ENCODE assay signal across 2 cellular contexts in the genomic region with DNA sequence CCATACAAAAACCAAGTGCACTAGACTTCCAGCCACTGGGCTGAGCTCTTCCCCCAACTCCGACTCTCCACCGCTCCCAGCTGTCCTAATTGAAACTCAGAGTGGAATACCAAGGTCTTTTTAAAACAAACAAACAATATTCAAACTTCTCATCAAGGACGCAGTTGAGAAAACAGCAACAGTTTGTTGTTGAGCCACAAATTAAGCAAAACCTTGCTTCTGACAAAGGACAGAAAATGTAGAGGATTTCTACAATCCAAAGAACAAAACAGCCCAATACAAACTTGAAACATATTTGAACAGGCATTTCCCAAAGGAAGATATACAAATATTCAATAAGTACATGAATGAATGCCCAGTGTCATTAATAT.
A peak's percentile ranks its signal among the peaks of the same experiment; 100 is the strongest.
TF ChIP-seq lines count a peak whose summit lies in the region.

No MANE protein-coding gene starts in this region.

TF ChIP-seq in GM12878, 131 proteins besides CTCF, POLR2A, EP300 and RAD21:
- TF ChIP-seq NFXL1 (IDR thresholded peaks at IDR 0.05; ENCODE audit: borderline replicate concordance), result no peak
- peak; percentile 9; the same call in 1 of the 2 replicates for TF ChIP-seq MTA2 (IDR thresholded peaks at IDR 0.05; ENCODE audit: low read depth)
- no peak for TF ChIP-seq JUND (IDR thresholded peaks at IDR 0.05; ENCODE audit: low read depth, low read length)
- TF ChIP-seq ZNF274 (IDR thresholded peaks at IDR 0.05; ENCODE audit: insufficient read depth, insufficient read length), result no peak
- no peak for TF ChIP-seq HDAC2 (IDR thresholded peaks at IDR 0.05)
- TF ChIP-seq, protein P1, sequence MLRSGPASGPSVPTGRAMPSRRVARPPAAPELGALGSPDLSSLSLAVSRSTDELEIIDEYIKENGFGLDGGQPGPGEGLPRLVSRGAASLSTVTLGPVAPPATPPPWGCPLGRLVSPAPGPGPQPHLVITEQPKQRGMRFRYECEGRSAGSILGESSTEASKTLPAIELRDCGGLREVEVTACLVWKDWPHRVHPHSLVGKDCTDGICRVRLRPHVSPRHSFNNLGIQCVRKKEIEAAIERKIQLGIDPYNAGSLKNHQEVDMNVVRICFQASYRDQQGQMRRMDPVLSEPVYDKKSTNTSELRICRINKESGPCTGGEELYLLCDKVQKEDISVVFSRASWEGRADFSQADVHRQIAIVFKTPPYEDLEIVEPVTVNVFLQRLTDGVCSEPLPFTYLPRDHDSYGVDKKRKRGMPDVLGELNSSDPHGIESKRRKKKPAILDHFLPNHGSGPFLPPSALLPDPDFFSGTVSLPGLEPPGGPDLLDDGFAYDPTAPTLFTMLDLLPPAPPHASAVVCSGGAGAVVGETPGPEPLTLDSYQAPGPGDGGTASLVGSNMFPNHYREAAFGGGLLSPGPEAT (IDR thresholded peaks at IDR 0.05; ENCODE audit: low read depth), result no peak
- TF ChIP-seq ATF7 (IDR thresholded peaks at IDR 0.05; ENCODE audit: low read depth), result 0 out of 2 replicates have a peak, but pooled peaks have one; percentile 3
- TF ChIP-seq, protein P2, sequence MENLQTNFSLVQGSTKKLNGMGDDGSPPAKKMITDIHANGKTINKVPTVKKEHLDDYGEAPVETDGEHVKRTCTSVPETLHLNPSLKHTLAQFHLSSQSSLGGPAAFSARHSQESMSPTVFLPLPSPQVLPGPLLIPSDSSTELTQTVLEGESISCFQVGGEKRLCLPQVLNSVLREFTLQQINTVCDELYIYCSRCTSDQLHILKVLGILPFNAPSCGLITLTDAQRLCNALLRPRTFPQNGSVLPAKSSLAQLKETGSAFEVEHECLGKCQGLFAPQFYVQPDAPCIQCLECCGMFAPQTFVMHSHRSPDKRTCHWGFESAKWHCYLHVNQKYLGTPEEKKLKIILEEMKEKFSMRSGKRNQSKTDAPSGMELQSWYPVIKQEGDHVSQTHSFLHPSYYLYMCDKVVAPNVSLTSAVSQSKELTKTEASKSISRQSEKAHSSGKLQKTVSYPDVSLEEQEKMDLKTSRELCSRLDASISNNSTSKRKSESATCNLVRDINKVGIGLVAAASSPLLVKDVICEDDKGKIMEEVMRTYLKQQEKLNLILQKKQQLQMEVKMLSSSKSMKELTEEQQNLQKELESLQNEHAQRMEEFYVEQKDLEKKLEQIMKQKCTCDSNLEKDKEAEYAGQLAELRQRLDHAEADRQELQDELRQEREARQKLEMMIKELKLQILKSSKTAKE (IDR thresholded peaks at IDR 0.05; ENCODE audit: low read depth, poor library complexity, severe bottlenecking), result no peak
- no peak for TF ChIP-seq IKZF1 (conservative IDR thresholded peaks at IDR 0.05)
- TF ChIP-seq WRNIP1 (IDR thresholded peaks at IDR 0.05; ENCODE audit: borderline replicate concordance, low read depth, low read length), result no peak
- TF ChIP-seq, protein P3, sequence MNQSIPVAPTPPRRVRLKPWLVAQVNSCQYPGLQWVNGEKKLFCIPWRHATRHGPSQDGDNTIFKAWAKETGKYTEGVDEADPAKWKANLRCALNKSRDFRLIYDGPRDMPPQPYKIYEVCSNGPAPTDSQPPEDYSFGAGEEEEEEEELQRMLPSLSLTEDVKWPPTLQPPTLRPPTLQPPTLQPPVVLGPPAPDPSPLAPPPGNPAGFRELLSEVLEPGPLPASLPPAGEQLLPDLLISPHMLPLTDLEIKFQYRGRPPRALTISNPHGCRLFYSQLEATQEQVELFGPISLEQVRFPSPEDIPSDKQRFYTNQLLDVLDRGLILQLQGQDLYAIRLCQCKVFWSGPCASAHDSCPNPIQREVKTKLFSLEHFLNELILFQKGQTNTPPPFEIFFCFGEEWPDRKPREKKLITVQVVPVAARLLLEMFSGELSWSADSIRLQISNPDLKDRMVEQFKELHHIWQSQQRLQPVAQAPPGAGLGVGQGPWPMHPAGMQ (IDR thresholded peaks at IDR 0.05; ENCODE audit: borderline replicate concordance), result no peak
- TF ChIP-seq BCL11A (IDR thresholded peaks at IDR 0.05; ENCODE audit: low read depth, low read length), result no peak
TF ChIP-seq in GM12878: peak in this region for 2.

TF ChIP-seq in SK-N-SH treated with all-trans-retinoic acid at 6 μM for 48 hours, 23 proteins besides CTCF, POLR2A, EP300 and RAD21:
- TF ChIP-seq, protein P4, sequence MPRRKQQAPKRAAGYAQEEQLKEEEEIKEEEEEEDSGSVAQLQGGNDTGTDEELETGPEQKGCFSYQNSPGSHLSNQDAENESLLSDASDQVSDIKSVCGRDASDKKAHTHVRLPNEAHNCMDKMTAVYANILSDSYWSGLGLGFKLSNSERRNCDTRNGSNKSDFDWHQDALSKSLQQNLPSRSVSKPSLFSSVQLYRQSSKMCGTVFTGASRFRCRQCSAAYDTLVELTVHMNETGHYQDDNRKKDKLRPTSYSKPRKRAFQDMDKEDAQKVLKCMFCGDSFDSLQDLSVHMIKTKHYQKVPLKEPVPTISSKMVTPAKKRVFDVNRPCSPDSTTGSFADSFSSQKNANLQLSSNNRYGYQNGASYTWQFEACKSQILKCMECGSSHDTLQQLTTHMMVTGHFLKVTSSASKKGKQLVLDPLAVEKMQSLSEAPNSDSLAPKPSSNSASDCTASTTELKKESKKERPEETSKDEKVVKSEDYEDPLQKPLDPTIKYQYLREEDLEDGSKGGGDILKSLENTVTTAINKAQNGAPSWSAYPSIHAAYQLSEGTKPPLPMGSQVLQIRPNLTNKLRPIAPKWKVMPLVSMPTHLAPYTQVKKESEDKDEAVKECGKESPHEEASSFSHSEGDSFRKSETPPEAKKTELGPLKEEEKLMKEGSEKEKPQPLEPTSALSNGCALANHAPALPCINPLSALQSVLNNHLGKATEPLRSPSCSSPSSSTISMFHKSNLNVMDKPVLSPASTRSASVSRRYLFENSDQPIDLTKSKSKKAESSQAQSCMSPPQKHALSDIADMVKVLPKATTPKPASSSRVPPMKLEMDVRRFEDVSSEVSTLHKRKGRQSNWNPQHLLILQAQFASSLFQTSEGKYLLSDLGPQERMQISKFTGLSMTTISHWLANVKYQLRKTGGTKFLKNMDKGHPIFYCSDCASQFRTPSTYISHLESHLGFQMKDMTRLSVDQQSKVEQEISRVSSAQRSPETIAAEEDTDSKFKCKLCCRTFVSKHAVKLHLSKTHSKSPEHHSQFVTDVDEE (CRISPR knock-in tag; IDR thresholded peaks at IDR 0.05), result no peak
- no peak for TF ChIP-seq TCF4 (CRISPR knock-in tag; IDR thresholded peaks at IDR 0.05; ENCODE audit: borderline replicate concordance)
- TF ChIP-seq ZC3H10 (CRISPR knock-in tag; IDR thresholded peaks at IDR 0.05), result no peak
- TF ChIP-seq BACH2 (CRISPR knock-in tag; IDR thresholded peaks at IDR 0.05; ENCODE audit: borderline replicate concordance), result no peak
- no peak for TF ChIP-seq RARB (CRISPR knock-in tag; IDR thresholded peaks at IDR 0.05)
